20 cellular contexts compared by ENCODE assay signal in genomic region chr1:203888807-203889251, GRCh38. TPM values are rescaled to one million over a fixed set of nuclear protein-coding genes. Genes with fewer than 3 reads are reported as not detected.
DNase-seq lines count a peak whose midpoint lies in the region; ATAC-seq, FAIRE-seq and TF ChIP-seq lines count a peak whose summit lies in the region.
"Had no signal": no experiment of that assay in that cellular context is flagged by ENCODE, and none has a peak within 500 bp of the region (broad histone marks: within the 10 kb centered on the region; RNA-seq: fewer than 3 reads in every experiment).

No MANE protein-coding gene starts in this region.

- peak in 3 of 4 donors; percentile 24 to 43 (median 35) for ATAC-seq in right lobe of liver
- ATAC-seq in HepG2 = no peak
- ATAC-seq in HG03565 (IDR thresholded peaks at IDR 0.05; ENCODE audit: unreplicated experiment) = no peak
- ATAC-seq: activated CD4-positive, CD25-positive, alpha-beta regulatory T cell treated with anti-CD3 and anti-CD28 coated beads, Interleukin-2, amount 50 U/mL, for 24 hours had no signal

- H3K4me2 ChIP-seq in HepG2 (ENCODE audit: low read depth, low read length) (no peak overlapping the region), astrocyte (ENCODE audit: low read length) (peak overlapping the region; percentile 68)

- peaks cover 3% of the 10 kb centered on the region for H3K36me3 Mint-ChIP-seq in astrocyte (ENCODE audit: low read depth, unreplicated experiment)

- H3K27ac ChIP-seq in right lobe of liver (no peak overlapping the region), HepG2 (ENCODE audit: extremely low read length, insufficient read depth, low read length) (no peak overlapping the region), astrocyte (ENCODE audit: low read depth, low read length) (peak overlapping the region; percentile 88)
- H3K27ac ChIP-seq: skin epidermis, thyroid gland had no signal

- peaks cover 4% of the 10 kb centered on the region for H3K9me3 Mint-ChIP-seq in astrocyte (ENCODE audit: unreplicated experiment)

- H3K79me2 ChIP-seq in HepG2 (ENCODE audit: insufficient read depth, low read length) = no peaks in the 10 kb centered on the region
- no peaks in the 10 kb centered on the region for H3K79me2 ChIP-seq in astrocyte (ENCODE audit: insufficient read depth, low read length)

- H3K4me1 Mint-ChIP-seq in astrocyte (ENCODE audit: low read depth, unreplicated experiment) = peaks cover 12% of the 10 kb centered on the region
- H3K4me1 Mint-ChIP-seq: IgD-negative memory B cell had no signal

- TF ChIP-seq EP300 in HepG2 (IDR thresholded peaks at IDR 0.05; ENCODE audit: low read depth in 2 of 2, low read length in 2 of 2) (no peak), HepG2 (CRISPR knock-in tag; IDR thresholded peaks at IDR 0.05; ENCODE audit: borderline replicate concordance) (no peak)

- BruUV-seq in HepG2 (replicated peaks; lab: Mats Ljungman, UMichigan) = no TSS peak

- intact Hi-C loops in right lobe of liver (cut with DNase I) = no loop called here
- intact Hi-C loops in HepG2 (cut with micrococcal nuclease; ENCODE audit: unreplicated experiment) = no loop called here

- H3K27me3 ChIP-seq in right lobe of liver = no peaks in the 10 kb centered on the region
- no peaks in the 10 kb centered on the region for H3K27me3 ChIP-seq in HepG2 (ENCODE audit: control insufficient read depth in 1 of 2, insufficient read depth in 2 of 2, low read length in 2 of 2)
- no peaks in the 10 kb centered on the region for H3K27me3 ChIP-seq in astrocyte (ENCODE audit: insufficient read depth, low read length)
- H3K27me3 ChIP-seq: thyroid gland had no signal

- TF ChIP-seq CTCF in right lobe of liver (IDR thresholded peaks at IDR 0.05) (no peak), HepG2 (CRISPR knock-in tag; IDR thresholded peaks at IDR 0.05) (no peak), astrocyte (IDR thresholded peaks at IDR 0.05; ENCODE audit: insufficient read depth, low read depth, low read length) (no peak)

- H3K4me3 Mint-ChIP-seq in astrocyte (ENCODE audit: unreplicated experiment) = peak overlapping the region; percentile 56
- H3K4me3 Mint-ChIP-seq: IgD-negative memory B cell had no signal

- no peak for FAIRE-seq in HepG2 (lab: Jason Lieb, UNC)
- no peak for FAIRE-seq in astrocyte (lab: Jason Lieb, UNC)
- FAIRE-seq in frontal cortex (lab: Jason Lieb, UNC) = no peak
- FAIRE-seq: A204.1, endometrium had no signal

- H3K9ac ChIP-seq in HepG2 (ENCODE audit: insufficient read depth, low read depth, low read length) (no peak overlapping the region), astrocyte (ENCODE audit: low read length) (peak overlapping the region; percentile 53)

- POLR2A ChIA-PET in HepG2 (lab: Yijun Ruan, JAX) = interaction anchor here (0.6 kb wide), 1 partner anchor 10 kb away, joined by 3 read pairs; no protein-coding TSS in a partner anchor

- TF ChIP-seq POLR2A in right lobe of liver (IDR thresholded peaks at IDR 0.05) (no peak), HepG2 (IDR thresholded peaks at IDR 0.05; ENCODE audit: insufficient read depth in 1 of 2, low read depth in 2 of 2, low read length in 2 of 2) (no peak)

- in situ Hi-C loops in HepG2 (cut with HindIII; ENCODE audit: extremely low pct_ligation_motif_present, low pct_unique_long_range_greater_than_20kb) = no loop called here

- no peak overlapping the region for H3K4me3 ChIP-seq in right lobe of liver
- H3K4me3 ChIP-seq in HepG2 (replicated peaks in 1 of 3; ENCODE audit: insufficient read depth in 1 of 3, low read depth in 2 of 3, low read length in 3 of 3) = no peak overlapping the region
- H3K4me3 ChIP-seq in astrocyte (ENCODE audit: insufficient read depth, low read depth, low read length) = peak overlapping the region; percentile 22
- H3K4me3 ChIP-seq: skin epidermis, thyroid gland had no signal

- CTCF ChIA-PET in HepG2 (lab: Yijun Ruan, JAX; ENCODE audit: low intra/inter-chr PET ratio, low total read pairs) = no interaction called here

- H2AFZ ChIP-seq in HepG2 (ENCODE audit: low read length) (no peak overlapping the region), astrocyte (ENCODE audit: low read depth, low read length) (peak overlapping the region; percentile 51)

- H3K36me3 ChIP-seq in right lobe of liver (no peaks in the 10 kb centered on the region), HepG2 (replicated peaks in 1 of 2; ENCODE audit: control insufficient read depth in 1 of 2, insufficient read depth in 2 of 2, low read length in 2 of 2) (no peaks in the 10 kb centered on the region), astrocyte (ENCODE audit: insufficient read depth, low read length) (no peaks in the 10 kb centered on the region)
- H3K36me3 ChIP-seq: thyroid gland had no signal

- H3K27me3 Mint-ChIP-seq in astrocyte (ENCODE audit: low read depth, unreplicated experiment) = no peaks in the 10 kb centered on the region

- H3K9me3 ChIP-seq in right lobe of liver (no peaks in the 10 kb centered on the region), HepG2 (ENCODE audit: low read length) (no peaks in the 10 kb centered on the region; the same call in 1 of the 2 replicates), astrocyte (ENCODE audit: insufficient read depth, low read depth, low read length) (no peaks in the 10 kb centered on the region)
- H3K9me3 ChIP-seq: thyroid gland had no signal

- no peak for DNase-seq in right lobe of liver
- no peak for DNase-seq in HepG2 (ENCODE audit: low spot score)
- DNase-seq in astrocyte (ENCODE audit: low read depth) = peak; percentile 80
- peak; percentile 79 for DNase-seq in glomerular endothelial cell (ENCODE audit: extremely low read depth, low read depth, low spot score)
- no peak for DNase-seq in activated CD4-positive, alpha-beta T cell treated with anti-CD3 and anti-CD28 coated beads for 4 hours
- DNase-seq in frontal cortex (ENCODE audit: low spot score in 2 of 2) = no peak
- DNase-seq in Kasumi-1 (lab: John Stamatoyannopoulos, UW) = no peak
- DNase-seq: activated T-cell treated with anti-CD3 and anti-CD28 coated beads, Interleukin-2, amount 50 U/mL, for 1 hour; anterior cingulate cortex; DMS79; H7; NCI-H187; NCI-H774; thyroid gland had no signal

- H3K27ac Mint-ChIP-seq in astrocyte (ENCODE audit: unreplicated experiment) = peak overlapping the region; percentile 50

- H3K4me1 ChIP-seq in right lobe of liver (peaks cover 0 to 7% (median 0%) of the 10 kb centered on the region in 4 donors), HepG2 (ENCODE audit: insufficient read depth, low read length) (no peaks in the 10 kb centered on the region), astrocyte (ENCODE audit: insufficient read depth, low read length) (peaks cover 15% of the 10 kb centered on the region)
- H3K4me1 ChIP-seq: thyroid gland had no signal

- no peak for TF ChIP-seq RAD21 in HepG2 (CRISPR knock-in tag; IDR thresholded peaks at IDR 0.05)

- H4K20me1 ChIP-seq in HepG2 (ENCODE audit: insufficient read depth, low read length) = no peaks in the 10 kb centered on the region
- no peaks in the 10 kb centered on the region for H4K20me1 ChIP-seq in astrocyte (ENCODE audit: insufficient read depth, low read length)

TF ChIP-seq in HepG2, 621 proteins besides CTCF, POLR2A, EP300 and RAD21:
- TF ChIP-seq HNRNPK (IDR thresholded peaks at IDR 0.05; ENCODE audit: low read depth, low read length, poor library complexity, severe bottlenecking) (no peak), EZH2 (conservative IDR thresholded peaks at IDR 0.05; ENCODE audit: low read depth, low read length) (no peak), NR2C2 (CRISPR knock-in tag; IDR thresholded peaks at IDR 0.05; ENCODE audit: borderline replicate concordance) (no peak), GZF1 (CRISPR knock-in tag; IDR thresholded peaks at IDR 0.05) (no peak)

RNA-seq across cellular contexts. Expression of gene SNRPE, which starts 27.4 kb away (rescaled TPM):
- total RNA-seq in right lobe of liver (10 to 100 TPM; 17.0 to 46.2 (median 36.5) TPM), HepG2 (2016; rRNA removed; fragmentation: Illumina TruSeq; extraction: Trizol) (281 and 397 TPM in 2 replicates), astrocyte (102 and 122 TPM in 2 replicates), glomerular endothelial cell (49.2 and 52.8 TPM in 2 replicates), frontal cortex (61.1 TPM)
- total RNA-seq in HepG2 (2016; cell fraction: cytosol; rRNA removed; fragmentation: Illumina TruSeq; extraction: Trizol; ENCODE audit: low read depth) = 127 and 132 TPM in 2 replicates
- total RNA-seq in HepG2 (2016; cell fraction: insoluble cytoplasmic fraction; rRNA removed; fragmentation: Illumina TruSeq; extraction: Trizol) = 284 and 448 TPM in 2 replicates
- total RNA-seq in HepG2 (2016; cell fraction: membrane; rRNA removed; fragmentation: Illumina TruSeq; extraction: Trizol) = 202 and 234 TPM in 2 replicates
- total RNA-seq in HepG2 (2016; cell fraction: nucleus; rRNA removed; fragmentation: Illumina TruSeq; extraction: Trizol) = 116 and 125 TPM in 2 replicates
- 99.9 and 146 TPM in 2 replicates for polyA plus RNA-seq in HepG2 (2011; rRNA removed)
- polyA plus RNA-seq in HepG2 (2011; cell fraction: cytosol; rRNA removed) = 124 and 143 TPM in 2 replicates
- polyA plus RNA-seq in HepG2 (2011; cell fraction: nucleus; rRNA removed) = 40.4 and 45.1 TPM in 2 replicates
- polyA plus RNA-seq in HepG2 (2012) = 214 and 272 TPM in 2 replicates
- 231 and 232 TPM in 2 replicates for polyA plus RNA-seq in HepG2 (2016; cell fraction: cytosol; fragmentation: Illumina TruSeq; extraction: Trizol; ENCODE audit: low read depth)
- 479 and 511 TPM in 2 replicates for polyA plus RNA-seq in HepG2 (2016; cell fraction: insoluble cytoplasmic fraction; fragmentation: Illumina TruSeq; extraction: Trizol; ENCODE audit: low read depth)
- polyA plus RNA-seq in HepG2 (2016; cell fraction: membrane; fragmentation: Illumina TruSeq; extraction: Trizol; ENCODE audit: low read depth) = 269 and 273 TPM in 2 replicates
- 235 and 237 TPM in 2 replicates for polyA plus RNA-seq in HepG2 (2016; cell fraction: nucleus; fragmentation: Illumina TruSeq; extraction: Trizol; ENCODE audit: insufficient read depth, low read depth)
- polyA minus RNA-seq in HepG2 (2011; rRNA and poly(A)+ RNA removed; ENCODE audit: low replicate concordance) = 19.3 and 51.2 TPM in 2 replicates
- polyA minus RNA-seq in HepG2 (2011; cell fraction: cytosol; rRNA and poly(A)+ RNA removed) = 18.3 and 33.6 TPM in 2 replicates
- polyA minus RNA-seq in HepG2 (2011; cell fraction: nucleus; rRNA and poly(A)+ RNA removed) = 38.9 and 43.3 TPM in 2 replicates

Comparison
In these comparisons a context has a peak if more than half of its experiments do, and no peak if none do; other contexts are left out.
1. ATAC-seq: peak in right lobe of liver (3 of 4); none in HepG2 (single experiment) and HG03565 (single experiment).
2. DNase-seq: peak in astrocyte (single experiment) and glomerular endothelial cell (single experiment); none in right lobe of liver (0 of 3), HepG2 (single experiment), activated CD4-positive, alpha-beta T cell treated with anti-CD3 and anti-CD28 coated beads for 4 hours (0 of 2), frontal cortex (0 of 2) and Kasumi-1 (0 of 2).